Comparison of ENCODE assay signal across 8 cellular contexts in the genomic region with DNA sequence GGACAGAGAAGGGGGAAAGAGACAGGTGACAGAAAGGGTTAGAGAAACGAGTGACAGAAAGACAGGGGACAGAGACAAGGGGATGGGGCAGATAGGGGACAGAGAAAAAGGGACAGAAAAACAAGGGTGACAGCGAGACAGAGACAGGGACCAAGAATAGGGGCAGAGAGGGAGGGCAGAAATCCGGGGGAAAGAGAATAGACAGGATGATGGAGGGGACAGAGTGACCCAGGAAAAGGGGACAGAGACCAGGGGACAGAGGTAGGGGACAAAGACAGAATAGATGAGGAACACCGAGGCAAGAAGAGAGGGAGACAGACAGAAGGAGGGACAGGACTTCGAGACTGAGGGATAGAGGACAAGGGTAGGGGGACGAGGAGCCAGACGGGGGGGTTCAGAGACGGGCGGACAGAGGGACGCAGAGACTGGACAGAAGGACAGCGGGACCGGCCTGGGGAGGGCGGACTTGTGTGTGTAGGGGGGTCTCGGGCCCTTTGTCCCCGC. TPM values are rescaled to one million over a fixed set of nuclear protein-coding genes. Genes with fewer than 3 reads are reported as not detected.
A peak's percentile ranks its signal among the peaks of the same experiment; 100 is the strongest.
DNase-seq lines count a peak whose midpoint lies in the region; ATAC-seq and TF ChIP-seq lines count a peak whose summit lies in the region.

No MANE protein-coding gene starts in this region.

- peak overlapping the region; percentile 85 for H3K4me3 Mint-ChIP-seq in activated naive CD4-positive, alpha-beta T cell treated with anti-CD3 and anti-CD28 coated beads, Interleukin-2, amount 50 U/mL, for 24 hours

- no peak overlapping the region for H2AK5ac ChIP-seq in mesendoderm (ENCODE audit: low read length)

- no peak for ATAC-seq in upper lobe of left lung (ENCODE audit: low FRiP score in 2 of 2)

- H3K4ac ChIP-seq in mesendoderm (ENCODE audit: low read depth, low read length) = no peak overlapping the region

- peaks cover 12% of the 10 kb centered on the region for H3K4me1 Mint-ChIP-seq in activated naive CD4-positive, alpha-beta T cell treated with anti-CD3 and anti-CD28 coated beads, Interleukin-2, amount 50 U/mL, for 24 hours

- in situ Hi-C loops in GM13977 (cut with MboI; ENCODE audit: low pct_unique_long_range_greater_than_20kb, low sequenced_read_pairs, unreplicated experiment) = no loop called here

- H3K27ac ChIP-seq in breast epithelium = peak overlapping the region; percentile 66 to 80
- no peak overlapping the region for H3K27ac ChIP-seq in mesendoderm (ENCODE audit: low read depth, low read length)
- H3K27ac ChIP-seq in upper lobe of left lung = peak overlapping the region in 1 of 4 donors; percentile 52

- DNase-seq in activated naive CD4-positive, alpha-beta T cell treated with anti-CD3 and anti-CD28 coated beads, Interleukin-2, amount 50 U/mL, for 16 hours = no peak
- DNase-seq in breast epithelium (ENCODE audit: low spot score in 2 of 2) (no peak), mesendoderm (no peak), upper lobe of left lung (no peak), DMS79 treated with DMSO at 0.1 percent for 48 hours (lab: John Stamatoyannopoulos, UW) (no peak), GM13977 (ENCODE audit: low spot score) (no peak), NCI-H1092 treated with DMSO at 0.1 percent for 48 hours (lab: John Stamatoyannopoulos, UW) (no peak)

- H3K79me1 ChIP-seq in mesendoderm (ENCODE audit: low read length) = no peaks in the 10 kb centered on the region

- whole genome bisulfite sequencing in mesendoderm (ENCODE audit: extremely low coverage, insufficient coverage, low lambda C conversion rate) = no CpG with 5 or more reads among the region's 15 CpGs
- 11 to 15% methylated on average over 12 to 14 of the region's 15 CpGs for WGBS in upper lobe of left lung, 2 donors

- H2BK5ac ChIP-seq in mesendoderm (ENCODE audit: low read length) = no peak overlapping the region

- no peak overlapping the region for H3K27ac Mint-ChIP-seq in activated naive CD4-positive, alpha-beta T cell treated with anti-CD3 and anti-CD28 coated beads, Interleukin-2, amount 50 U/mL, for 24 hours

- intact Hi-C loops in breast epithelium (cut with DNase I; ENCODE audit: low total_unique reads) = no loop called here

- H3K4me3 ChIP-seq in breast epithelium = peak overlapping the region; percentile 7 to 77 (median 69)
- peak overlapping the region; percentile 3 for H3K4me3 ChIP-seq in mesendoderm (ENCODE audit: low read length)
- H3K4me3 ChIP-seq in upper lobe of left lung = peak overlapping the region in 3 of 4 donors; percentile 65 to 76 (median 66)

- peak overlapping the region; percentile 54 for H3K4me2 ChIP-seq in mesendoderm (ENCODE audit: low read length)

- H3K27me3 ChIP-seq in breast epithelium (no peaks in the 10 kb centered on the region), mesendoderm (ENCODE audit: insufficient read depth, low read length, poor library complexity) (peaks cover 8% of the 10 kb centered on the region), upper lobe of left lung (peaks cover 0 to 12% (median 5%) of the 10 kb centered on the region in 4 donors)

- no peak overlapping the region for H3K23ac ChIP-seq in mesendoderm (ENCODE audit: low read length)

- H3K36me3 ChIP-seq in breast epithelium (no peaks in the 10 kb centered on the region), mesendoderm (ENCODE audit: control insufficient read depth, insufficient read depth, low read length) (no peaks in the 10 kb centered on the region), upper lobe of left lung (no peaks in the 10 kb centered on the region)

- no peaks in the 10 kb centered on the region for H3K36me3 Mint-ChIP-seq in activated naive CD4-positive, alpha-beta T cell treated with anti-CD3 and anti-CD28 coated beads, Interleukin-2, amount 50 U/mL, for 24 hours

- H4K8ac ChIP-seq in mesendoderm (ENCODE audit: low read depth, low read length) = no peak overlapping the region

- H3K27me3 Mint-ChIP-seq in activated naive CD4-positive, alpha-beta T cell treated with anti-CD3 and anti-CD28 coated beads, Interleukin-2, amount 50 U/mL, for 24 hours = peaks cover 4% of the 10 kb centered on the region

- H4K5ac ChIP-seq in mesendoderm (ENCODE audit: low read length) = no peak overlapping the region

- no peaks in the 10 kb centered on the region for H3K9me3 ChIP-seq in breast epithelium
- H3K9me3 ChIP-seq in upper lobe of left lung = no peaks in the 10 kb centered on the region

- H3K4me1 ChIP-seq in breast epithelium (no peaks in the 10 kb centered on the region), mesendoderm (ENCODE audit: control insufficient read depth, low read depth, low read length) (no peaks in the 10 kb centered on the region), upper lobe of left lung (peaks cover 7 to 17% (median 9%) of the 10 kb centered on the region in 4 donors)

- no peak for TF ChIP-seq POLR2A in breast epithelium (IDR thresholded peaks at IDR 0.05)
- no peak for TF ChIP-seq POLR2A in upper lobe of left lung (IDR thresholded peaks at IDR 0.05)

- H2BK15ac ChIP-seq in mesendoderm (replicated peaks; ENCODE audit: low read depth) = no peak overlapping the region

- H3K9me3 Mint-ChIP-seq in activated naive CD4-positive, alpha-beta T cell treated with anti-CD3 and anti-CD28 coated beads, Interleukin-2, amount 50 U/mL, for 24 hours = no peaks in the 10 kb centered on the region

- no peak for TF ChIP-seq CTCF in breast epithelium (IDR thresholded peaks at IDR 0.05)
- no peak for TF ChIP-seq CTCF in upper lobe of left lung (IDR thresholded peaks at IDR 0.05)
- TF ChIP-seq CTCF in GM13977 (IDR thresholded peaks at IDR 0.05; ENCODE audit: extremely low read depth, insufficient read depth, missing control alignments) = no peak

- H2BK120ac ChIP-seq in mesendoderm (ENCODE audit: low read depth, low read length) = no peak overlapping the region

- no peak for TF ChIP-seq EP300 in upper lobe of left lung (IDR thresholded peaks at IDR 0.05)

- H3K56ac ChIP-seq in mesendoderm (ENCODE audit: low read length) = peak overlapping the region; percentile 79

- H3K9ac ChIP-seq in mesendoderm (ENCODE audit: low read length) = peak overlapping the region; percentile 41

- peak overlapping the region; percentile 4 for H3K18ac ChIP-seq in mesendoderm (ENCODE audit: low read length)

- no peaks in the 10 kb centered on the region for H3K79me2 ChIP-seq in mesendoderm (ENCODE audit: control insufficient read depth, insufficient read depth, low read length)

RNA-seq across cellular contexts. Expression of a gene that starts 0.6 kb away (rescaled TPM):
- total RNA-seq in breast epithelium (10 to 100 TPM in 2 of 3 donors, 1 to 10 TPM in 1; 2.1 to 20.8 (median 18.0) TPM), upper lobe of left lung (1 to 10 TPM; 6.2 to 9.2 (median 7.8) TPM)
- 9.1 TPM for polyA plus RNA-seq in mesendoderm (2013, experiment 1 of 2)
- 9.5 TPM for polyA plus RNA-seq in mesendoderm (2013, experiment 2 of 2)

RNA-seq across cellular contexts. Expression of a gene that starts 19.6 kb away (rescaled TPM):
- total RNA-seq in breast epithelium (10 to 100 TPM; 24.7 to 31.1 (median 28.2) TPM), upper lobe of left lung (10 to 100 TPM; 10.5 to 37.0 (median 31.4) TPM)
- 8.1 TPM for polyA plus RNA-seq in mesendoderm (2013, experiment 1 of 2)
- polyA plus RNA-seq in mesendoderm (2013, experiment 2 of 2) = 8.6 TPM

RNA-seq across cellular contexts. Expression of a gene that starts 27.2 kb away (rescaled TPM):
- total RNA-seq in breast epithelium = 1 to 10 TPM in 1 of 3 donors, under 1 TPM in 2; 0.32 to 1.6 (median 0.33) TPM
- 0.08 TPM for polyA plus RNA-seq in mesendoderm (2013, experiment 1 of 2)
- polyA plus RNA-seq in mesendoderm (2013, experiment 2 of 2) = 0.08 TPM
- total RNA-seq in upper lobe of left lung = 1 to 10 TPM in 2 of 6 donors, under 1 TPM in 3, not detected in 1; 0.17 to 2.1 (median 0.30) TPM

RNA-seq across cellular contexts. Expression of a gene that starts 30.9 kb away (rescaled TPM):
- total RNA-seq in breast epithelium = 10 to 100 TPM; 13.3 to 61.0 (median 21.3) TPM
- 11.2 TPM for polyA plus RNA-seq in mesendoderm (2013, experiment 1 of 2)
- 10.8 TPM for polyA plus RNA-seq in mesendoderm (2013, experiment 2 of 2)
- total RNA-seq in upper lobe of left lung = 100 to 1,000 TPM in 4 of 6 donors, 10 to 100 TPM in 2; 48.4 to 179 (median 104) TPM

RNA-seq across cellular contexts. Expression of a gene that starts 42.6 kb away (rescaled TPM):
- total RNA-seq in breast epithelium (10 to 100 TPM; 14.2 to 18.0 (median 14.8) TPM), upper lobe of left lung (10 to 100 TPM in 3 of 6 donors, 1 to 10 TPM in 3; 3.1 to 15.6 (median 7.8) TPM)
- 19.7 TPM for polyA plus RNA-seq in mesendoderm (2013, experiment 1 of 2)
- 20.0 TPM for polyA plus RNA-seq in mesendoderm (2013, experiment 2 of 2)

Comparison
In these comparisons a context has a peak if more than half of its experiments do, and no peak if none do; other contexts are left out.
1. H3K4me3 ChIP-seq: peak in every context shown above with its lines; median percentile 69 in breast epithelium; 66 in upper lobe of left lung; 3 in mesendoderm.